9 cellular contexts compared by ENCODE assay signal in genomic region chr2:134491796-134492441, GRCh38.
A peak's percentile ranks its signal among the peaks of the same experiment; 100 is the strongest.
DNase-seq lines count a peak whose midpoint lies in the region; ATAC-seq, FAIRE-seq and TF ChIP-seq lines count a peak whose summit lies in the region.
"Had no signal": no experiment of that assay in that cellular context is flagged by ENCODE, and none has a peak within 500 bp of the region (broad histone marks: within the 10 kb centered on the region; RNA-seq: fewer than 3 reads in every experiment).

No MANE protein-coding gene starts in this region.

- peaks cover 20% of the 10 kb centered on the region for H3K27me3 ChIP-seq in keratinocyte (ENCODE audit: control insufficient read depth, extremely low read depth, insufficient read depth, low read length)

- H3K36me3 ChIP-seq in keratinocyte (ENCODE audit: control insufficient read depth in 2 of 2, extremely low read depth in 1 of 2, insufficient read depth in 2 of 2, low read length in 2 of 2), result no peaks in the 10 kb centered on the region

- DNase-seq in DMS 273 treated with DMSO at 0.1 percent for 48 hours (lab: John Stamatoyannopoulos, UW) (peak; percentile 25), NCI-H1436 treated with DMSO at 0.1 percent for 48 hours (lab: John Stamatoyannopoulos, UW) (peak; percentile 15), RWPE1 (ENCODE audit: low spot score) (peak; percentile 17), keratinocyte (ENCODE audit: low read depth, low spot score) (no peak), HuH-7 (ENCODE audit: low spot score) (no peak), GDM1 (lab: John Stamatoyannopoulos, UW) (no peak), activated T-cell treated with anti-CD3 and anti-CD28 coated beads for 4 hours (no peak)
- no peak for DNase-seq in activated naive CD4-positive, alpha-beta T cell treated with anti-CD3 and anti-CD28 coated beads, Interleukin-2, amount 50 U/mL, for 72 hours (ENCODE audit: low spot score in 2 of 2)
- DNase-seq: stimulated activated naive CD4-positive, alpha-beta T cell treated with Interleukin-2 at 50 U/mL for 16 hours had no signal

- no peaks in the 10 kb centered on the region for H3K4me1 ChIP-seq in keratinocyte (ENCODE audit: control insufficient read depth, extremely low read depth, insufficient read depth, low read length)

- CTCF ChIA-PET in RWPE1 (lab: Yijun Ruan, JAX), result interaction anchor here (1.1 kb wide), 1 partner anchor 31 kb away, joined by 5 read pairs; no protein-coding TSS in a partner anchor

- no peak for TF ChIP-seq CTCF in RWPE1 (conservative IDR thresholded peaks at IDR 0.05; ENCODE audit: low read depth)
- TF ChIP-seq CTCF in keratinocyte (optimal IDR thresholded peaks at IDR 0.05 in 1 of 3, IDR thresholded peaks at IDR 0.05 in 1 of 3, conservative IDR thresholded peaks at IDR 0.05 in 1 of 3; ENCODE audit: extremely low read depth in 1 of 3, insufficient read depth in 2 of 3, low read length in 3 of 3), result peak; percentile 45 to 66 (median 59)

- H2AFZ ChIP-seq in keratinocyte (ENCODE audit: control insufficient read depth, low read length), result no peak overlapping the region

- no peak overlapping the region for H3K27ac Mint-ChIP-seq in activated naive CD4-positive, alpha-beta T cell treated with anti-CD3 and anti-CD28 coated beads, Interleukin-2, amount 50 U/mL, for 72 hours

- POLR2A ChIA-PET in RWPE1 (lab: Yijun Ruan, JAX; ENCODE audit: low non-redundant PET), result no interaction called here

- no peak overlapping the region for H3K27ac ChIP-seq in RWPE1
- H3K27ac ChIP-seq in keratinocyte (ENCODE audit: control insufficient read depth, insufficient read depth, low read length), result no peak overlapping the region

- H3K4me3 ChIP-seq in keratinocyte (ENCODE audit: control insufficient read depth in 2 of 3, extremely low read depth in 1 of 3, insufficient read depth in 2 of 3, low read depth in 1 of 3, low read length in 3 of 3), result no peak overlapping the region

- H4K20me1 ChIP-seq in keratinocyte (ENCODE audit: control insufficient read depth, extremely low read depth, insufficient read depth, low read length), result no peaks in the 10 kb centered on the region

- no peak overlapping the region for H3K9ac ChIP-seq in keratinocyte (ENCODE audit: control insufficient read depth, extremely low read depth, insufficient read depth, low read length)

- H3K9me3 ChIP-seq in keratinocyte (ENCODE audit: control insufficient read depth, low read depth, low read length), result no peaks in the 10 kb centered on the region

- no peaks in the 10 kb centered on the region for H3K36me3 Mint-ChIP-seq in activated naive CD4-positive, alpha-beta T cell treated with anti-CD3 and anti-CD28 coated beads, Interleukin-2, amount 50 U/mL, for 72 hours

- no peak overlapping the region for H3K4me2 ChIP-seq in keratinocyte (ENCODE audit: control insufficient read depth, extremely low read depth, insufficient read depth, low read depth, low read length)

- peak; percentile 23 for FAIRE-seq in keratinocyte (lab: Jason Lieb, UNC)

- H3K79me2 ChIP-seq in keratinocyte (ENCODE audit: control insufficient read depth, insufficient read depth, low read length), result no peaks in the 10 kb centered on the region

- dilution Hi-C loops in keratinocyte (cut with MboI; ENCODE audit: extremely low pct_ligation_motif_present, low sequenced_read_pairs), result no loop called here

- ATAC-seq in activated naive CD4-positive, alpha-beta T cell treated with anti-CD3 and anti-CD28 coated beads, Interleukin-2, amount 50 U/mL, for 72 hours, result no peak

- no peaks in the 10 kb centered on the region for H3K9me3 Mint-ChIP-seq in activated naive CD4-positive, alpha-beta T cell treated with anti-CD3 and anti-CD28 coated beads, Interleukin-2, amount 50 U/mL, for 72 hours

- H3K9me1 ChIP-seq in keratinocyte (ENCODE audit: control insufficient read depth, extremely low read depth, insufficient read depth, low read length), result no peaks in the 10 kb centered on the region

Comparison
In these comparisons a context has a peak if more than half of its experiments do, and no peak if none do; other contexts are left out.
1. DNase-seq: peak in DMS 273 treated with DMSO at 0.1 percent for 48 hours (single experiment), NCI-H1436 treated with DMSO at 0.1 percent for 48 hours (single experiment) and RWPE1 (single experiment); none in keratinocyte (single experiment), HuH-7 (single experiment), GDM1 (single experiment), activated naive CD4-positive, alpha-beta T cell treated with anti-CD3 and anti-CD28 coated beads, Interleukin-2, amount 50 U/mL, for 72 hours (0 of 2) and activated T-cell treated with anti-CD3 and anti-CD28 coated beads for 4 hours (single experiment).